1 cellular context compared by ENCODE assay signal in the genomic region with DNA sequence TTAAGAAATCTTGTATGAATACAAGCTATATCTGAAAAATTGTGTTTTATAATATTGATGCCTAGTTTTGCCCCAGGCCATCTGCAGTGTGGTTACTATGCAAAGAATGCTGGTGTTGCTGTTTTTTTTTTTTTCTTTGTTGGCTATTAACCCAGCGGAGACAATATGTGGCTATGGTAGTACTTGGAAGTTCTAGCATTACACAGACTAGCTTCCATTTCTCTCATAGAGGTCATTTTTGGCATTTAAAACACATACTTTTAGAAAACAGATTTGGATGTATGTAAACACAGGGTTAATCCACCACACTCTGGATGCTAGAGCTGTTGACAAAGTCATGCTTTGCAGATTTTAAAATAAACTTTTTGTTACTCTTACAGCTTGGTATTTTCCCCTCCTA.
TF ChIP-seq lines count a peak whose summit lies in the region.

No MANE protein-coding gene starts in this region.

TF ChIP-seq in SK-N-SH, 30 proteins besides CTCF, POLR2A, EP300 and RAD21 (continued from another document):
- TF ChIP-seq NRF1 (IDR thresholded peaks at IDR 0.05; ENCODE audit: low read depth, low read length) (no peak), RFX5 (IDR thresholded peaks at IDR 0.05; ENCODE audit: low read length) (no peak), TCF12 (IDR thresholded peaks at IDR 0.05) (no peak), GATA2 (CRISPR knock-in tag; IDR thresholded peaks at IDR 0.05) (no peak)
- TF ChIP-seq, protein P1, sequence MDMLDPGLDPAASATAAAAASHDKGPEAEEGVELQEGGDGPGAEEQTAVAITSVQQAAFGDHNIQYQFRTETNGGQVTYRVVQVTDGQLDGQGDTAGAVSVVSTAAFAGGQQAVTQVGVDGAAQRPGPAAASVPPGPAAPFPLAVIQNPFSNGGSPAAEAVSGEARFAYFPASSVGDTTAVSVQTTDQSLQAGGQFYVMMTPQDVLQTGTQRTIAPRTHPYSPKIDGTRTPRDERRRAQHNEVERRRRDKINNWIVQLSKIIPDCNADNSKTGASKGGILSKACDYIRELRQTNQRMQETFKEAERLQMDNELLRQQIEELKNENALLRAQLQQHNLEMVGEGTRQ (IDR thresholded peaks at IDR 0.05; ENCODE audit: borderline replicate concordance, low read depth, low read length), result no peak
TF ChIP-seq in SK-N-SH: peak in this region for 0.
